18 cellular contexts compared by ENCODE assay signal in genomic region chr6:125831660-125832059, GRCh38. TPM values are rescaled to one million over a fixed set of nuclear protein-coding genes. Genes with fewer than 3 reads are reported as not detected.
DNase-seq lines count a peak whose midpoint lies in the region; ATAC-seq, FAIRE-seq and TF ChIP-seq lines count a peak whose summit lies in the region.
"Had no signal": no experiment of that assay in that cellular context is flagged by ENCODE, and none has a peak within 500 bp of the region (broad histone marks: within the 10 kb centered on the region; RNA-seq: fewer than 3 reads in every experiment).

No MANE protein-coding gene starts in this region.

- DNase-seq in activated naive CD4-positive, alpha-beta T cell treated with anti-CD3 and anti-CD28 coated beads, Interleukin-2, amount 10 ng/mL, durations not matched to agents 7 days and 5 days: no peak
- no peak for DNase-seq in activated naive CD4-positive, alpha-beta T cell (lab: John Stamatoyannopoulos, UW)
- DNase-seq in activated T-helper 2 cell treated with anti-CD3 and anti-CD28 coated beads, Interferon-gamma antibody, Interleukin-2, Interleukin-4, amounts not matched to agents 10 μg/mL and 5 μg/mL and 100 μg/mL, durations not matched to agents 14 hours and 24 hours and 36 hours (ENCODE audit: low spot score): no peak
- DNase-seq in small intestine (no peak), NCI-H2107 treated with DMSO at 0.1 percent for 48 hours (lab: John Stamatoyannopoulos, UW; ENCODE audit: unreplicated experiment) (no peak), thyroid gland (no peak)
- DNase-seq in activated CD8-positive, alpha-beta memory T cell treated with anti-CD3 and anti-CD28 coated beads, Interleukin-2, amount 50 U/mL, for 48 hours: no peak
- DNase-seq: aorta; H9; NCI-H1930; NCI-H524; sigmoid colon; stimulated activated CD4-positive, alpha-beta T cell treated with anti-CD3 and anti-CD28 coated beads, Interleukin-4, amount 100 ng/mL, for 1 hour; upper lobe of left lung had no signal

- peak overlapping the region; percentile 83 for H3K27ac Mint-ChIP-seq in activated naive CD4-positive, alpha-beta T cell treated with anti-CD3 and anti-CD28 coated beads, Interleukin-2, amount 10 ng/mL, durations not matched to agents 7 days and 5 days
- H3K27ac Mint-ChIP-seq in activated T-helper 2 cell treated with anti-CD3 and anti-CD28 coated beads, Interferon-gamma antibody, Interleukin-2, Interleukin-4, amounts not matched to agents 10 μg/mL and 5 μg/mL and 100 μg/mL, durations not matched to agents 14 hours and 24 hours and 36 hours: peak overlapping the region; percentile 13
- H3K27ac Mint-ChIP-seq: H9 had no signal

- no peaks in the 10 kb centered on the region for H3K27me3 Mint-ChIP-seq in activated naive CD4-positive, alpha-beta T cell treated with anti-CD3 and anti-CD28 coated beads, Interleukin-2, amount 10 ng/mL, durations not matched to agents 7 days and 5 days
- H3K27me3 Mint-ChIP-seq in activated T-helper 2 cell treated with anti-CD3 and anti-CD28 coated beads, Interferon-gamma antibody, Interleukin-2, Interleukin-4, amounts not matched to agents 10 μg/mL and 5 μg/mL and 100 μg/mL, durations not matched to agents 14 hours and 24 hours and 36 hours (ENCODE audit: low read depth): no peaks in the 10 kb centered on the region

- intact Hi-C loops in activated T-helper 2 cell treated with anti-CD3 and anti-CD28 coated beads, Interferon-gamma antibody, Interleukin-2, Interleukin-4, amounts not matched to agents 10 μg/mL and 5 μg/mL and 100 μg/mL, durations not matched to agents 14 hours and 24 hours and 36 hours (cut with micrococcal nuclease): no loop called here
- intact Hi-C loops in thyroid gland (cut with DNase I): no loop called here

- H3K4me3 Mint-ChIP-seq in activated naive CD4-positive, alpha-beta T cell treated with anti-CD3 and anti-CD28 coated beads, Interleukin-2, amount 10 ng/mL, durations not matched to agents 7 days and 5 days: peak overlapping the region; percentile 47
- peak overlapping the region; percentile 75 for H3K4me3 Mint-ChIP-seq in activated T-helper 2 cell treated with anti-CD3 and anti-CD28 coated beads, Interferon-gamma antibody, Interleukin-2, Interleukin-4, amounts not matched to agents 10 μg/mL and 5 μg/mL and 100 μg/mL, durations not matched to agents 14 hours and 24 hours and 36 hours (ENCODE audit: low read depth)
- H3K4me3 Mint-ChIP-seq: H9 had no signal

- no peak for TF ChIP-seq CTCF in thyroid gland (IDR thresholded peaks at IDR 0.05)

- H3K36me3 Mint-ChIP-seq in activated naive CD4-positive, alpha-beta T cell treated with anti-CD3 and anti-CD28 coated beads, Interleukin-2, amount 10 ng/mL, durations not matched to agents 7 days and 5 days: peaks cover 10% of the 10 kb centered on the region
- H3K36me3 Mint-ChIP-seq in activated T-helper 2 cell treated with anti-CD3 and anti-CD28 coated beads, Interferon-gamma antibody, Interleukin-2, Interleukin-4, amounts not matched to agents 10 μg/mL and 5 μg/mL and 100 μg/mL, durations not matched to agents 14 hours and 24 hours and 36 hours (ENCODE audit: low read depth): peaks cover 20% of the 10 kb centered on the region

- peaks cover 63% of the 10 kb centered on the region for H3K4me1 Mint-ChIP-seq in activated naive CD4-positive, alpha-beta T cell treated with anti-CD3 and anti-CD28 coated beads, Interleukin-2, amount 10 ng/mL, durations not matched to agents 7 days and 5 days
- peaks cover 66% of the 10 kb centered on the region for H3K4me1 Mint-ChIP-seq in activated T-helper 2 cell treated with anti-CD3 and anti-CD28 coated beads, Interferon-gamma antibody, Interleukin-2, Interleukin-4, amounts not matched to agents 10 μg/mL and 5 μg/mL and 100 μg/mL, durations not matched to agents 14 hours and 24 hours and 36 hours (ENCODE audit: low read depth)

- H3K4me3 ChIP-seq in small intestine (ENCODE audit: low read depth in 1 of 2, low read length in 2 of 2) (no peak overlapping the region), thyroid gland (replicated peaks in 1 of 3) (no peak overlapping the region)
- H3K4me3 ChIP-seq: lung, sigmoid colon, upper lobe of left lung had no signal

- no peaks in the 10 kb centered on the region for H3K27me3 ChIP-seq in small intestine (ENCODE audit: control insufficient read depth in 2 of 2, insufficient read depth in 2 of 2, low read length in 2 of 2)
- H3K27me3 ChIP-seq in thyroid gland: no peaks in the 10 kb centered on the region
- H3K27me3 ChIP-seq: sigmoid colon, upper lobe of left lung had no signal

- 63 to 66% (median 64%) methylated on average over 5 of the region's 5 CpGs for WGBS in small intestine, 3 donors
- 94% methylated on average over 5 of the region's 5 CpGs for WGBS in thyroid gland, 2 donors

- H3K9me3 Mint-ChIP-seq in activated naive CD4-positive, alpha-beta T cell treated with anti-CD3 and anti-CD28 coated beads, Interleukin-2, amount 10 ng/mL, durations not matched to agents 7 days and 5 days: no peaks in the 10 kb centered on the region
- H3K9me3 Mint-ChIP-seq in activated T-helper 2 cell treated with anti-CD3 and anti-CD28 coated beads, Interferon-gamma antibody, Interleukin-2, Interleukin-4, amounts not matched to agents 10 μg/mL and 5 μg/mL and 100 μg/mL, durations not matched to agents 14 hours and 24 hours and 36 hours: no peaks in the 10 kb centered on the region
- H3K9me3 Mint-ChIP-seq: H9 had no signal

- CTCF ChIA-PET in activated naive CD4-positive, alpha-beta T cell treated with anti-CD3 and anti-CD28 coated beads, Interleukin-2, amount 10 ng/mL, durations not matched to agents 7 days and 5 days (lab: Charles Lee): interaction anchor here (1.2 kb wide), 1 partner anchor 121 kb away, joined by 5 read pairs; no protein-coding TSS in a partner anchor

- no peak for FAIRE-seq in small intestine (lab: Jason Lieb, UNC)

- H3K4me1 ChIP-seq in small intestine (ENCODE audit: control insufficient read depth in 2 of 2, insufficient read depth in 1 of 2, low read depth in 1 of 2, low read length in 1 of 2): peaks cover 8 to 13% of the 10 kb centered on the region in 2 donors
- H3K4me1 ChIP-seq in thyroid gland: peaks cover 0 to 21% of the 10 kb centered on the region in 2 donors

- peak; percentile 50 for ATAC-seq in HG02973 (IDR thresholded peaks at IDR 0.05; ENCODE audit: unreplicated experiment)

- H3K9me3 ChIP-seq in small intestine (ENCODE audit: control insufficient read depth, low read depth): no peaks in the 10 kb centered on the region
- no peaks in the 10 kb centered on the region for H3K9me3 ChIP-seq in thyroid gland
- H3K9me3 ChIP-seq: sigmoid colon, upper lobe of left lung had no signal

- H3K27ac ChIP-seq in small intestine (ENCODE audit: low read depth in 1 of 2, low read length in 1 of 2) (peak overlapping the region; percentile 11 to 55), thyroid gland (no peak overlapping the region)
- H3K27ac ChIP-seq: epithelial cell of prostate, VCaP had no signal

- H3K36me3 ChIP-seq in small intestine (ENCODE audit: control insufficient read depth in 2 of 2, insufficient read depth in 2 of 2, low read length in 2 of 2) (peaks cover 0 to 1% of the 10 kb centered on the region in 2 donors), thyroid gland (no peaks in the 10 kb centered on the region)
- H3K36me3 ChIP-seq: sigmoid colon, upper lobe of left lung had no signal

- no peak for TF ChIP-seq POLR2A in thyroid gland (IDR thresholded peaks at IDR 0.05)

RNA-seq across cellular contexts. Expression of gene NCOA7, which starts 40.9 kb away (rescaled TPM):
- 40.5 and 43.4 TPM in 2 replicates for total RNA-seq in activated T-helper 2 cell treated with anti-CD3 and anti-CD28 coated beads, Interferon-gamma antibody, Interleukin-2, Interleukin-4, amounts not matched to agents 10 μg/mL and 5 μg/mL and 100 μg/mL, durations not matched to agents 14 hours and 24 hours and 36 hours
- polyA plus RNA-seq in small intestine: 10 to 100 TPM; 10.7 to 42.3 (median 11.3) TPM
- total RNA-seq in thyroid gland: 10 to 100 TPM in 3 of 4 donors, 1 to 10 TPM in 1; 9.0 to 36.2 (median 21.8) TPM

Comparison
In these comparisons a context has a peak if more than half of its experiments do, and no peak if none do; other contexts are left out.
1. H3K27ac ChIP-seq: peak in small intestine (2 of 2); none in thyroid gland (0 of 3).